ENCODE assay signal across 1 cellular context in the genomic region with DNA sequence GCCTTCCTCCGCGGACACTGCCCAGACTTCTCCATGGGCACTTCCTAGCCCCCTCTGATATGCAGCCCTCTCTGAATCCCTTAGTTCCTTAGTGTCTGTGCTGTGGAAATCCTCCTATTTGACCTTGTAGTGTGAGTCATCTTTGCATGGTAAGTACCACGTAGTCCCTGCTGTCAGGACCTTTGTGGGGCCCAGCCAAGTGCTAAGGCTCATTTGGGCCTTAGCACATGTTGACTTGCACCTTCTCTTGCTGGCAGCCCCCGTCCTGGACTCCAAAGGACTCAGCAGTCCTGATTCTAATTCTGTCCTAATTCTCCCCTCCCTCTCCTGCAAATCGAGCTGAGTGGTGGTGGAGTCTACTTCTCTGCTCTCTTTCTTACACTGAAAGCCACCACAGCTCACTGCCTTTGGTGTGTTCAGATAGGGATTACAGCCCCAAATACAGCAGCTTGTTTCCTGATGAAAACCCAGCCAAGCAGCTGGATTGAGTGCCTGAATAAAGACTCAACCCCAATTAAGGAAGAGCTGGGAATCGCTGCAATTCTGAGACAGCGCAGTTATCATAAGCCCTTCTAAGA.
TF ChIP-seq lines count a peak whose summit lies in the region.

No MANE protein-coding gene starts in this region.

TF ChIP-seq in K562, 482 proteins besides CTCF, POLR2A, EP300 and RAD21 (continued from another document and continues in another):
- TF ChIP-seq, protein P1, sequence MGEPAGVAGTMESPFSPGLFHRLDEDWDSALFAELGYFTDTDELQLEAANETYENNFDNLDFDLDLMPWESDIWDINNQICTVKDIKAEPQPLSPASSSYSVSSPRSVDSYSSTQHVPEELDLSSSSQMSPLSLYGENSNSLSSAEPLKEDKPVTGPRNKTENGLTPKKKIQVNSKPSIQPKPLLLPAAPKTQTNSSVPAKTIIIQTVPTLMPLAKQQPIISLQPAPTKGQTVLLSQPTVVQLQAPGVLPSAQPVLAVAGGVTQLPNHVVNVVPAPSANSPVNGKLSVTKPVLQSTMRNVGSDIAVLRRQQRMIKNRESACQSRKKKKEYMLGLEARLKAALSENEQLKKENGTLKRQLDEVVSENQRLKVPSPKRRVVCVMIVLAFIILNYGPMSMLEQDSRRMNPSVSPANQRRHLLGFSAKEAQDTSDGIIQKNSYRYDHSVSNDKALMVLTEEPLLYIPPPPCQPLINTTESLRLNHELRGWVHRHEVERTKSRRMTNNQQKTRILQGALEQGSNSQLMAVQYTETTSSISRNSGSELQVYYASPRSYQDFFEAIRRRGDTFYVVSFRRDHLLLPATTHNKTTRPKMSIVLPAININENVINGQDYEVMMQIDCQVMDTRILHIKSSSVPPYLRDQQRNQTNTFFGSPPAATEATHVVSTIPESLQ (CRISPR knock-in tag; IDR thresholded peaks at IDR 0.05): no peak
- TF ChIP-seq ZNF212 (CRISPR knock-in tag; IDR thresholded peaks at IDR 0.05) (no peak), HDAC6 (IDR thresholded peaks at IDR 0.05; ENCODE audit: low read depth, low read length) (no peak), ZNF507 (tag; conservative IDR thresholded peaks at IDR 0.05) (no peak), FOSL1 (tag; conservative IDR thresholded peaks at IDR 0.05) (peak; percentile 74), CREB1 (IDR thresholded peaks at IDR 0.05) (no peak), CREB1 (CRISPR knock-in tag; IDR thresholded peaks at IDR 0.05) (0 out of 2 replicates have a peak, but pooled peaks have one; percentile 36), XRCC5 (IDR thresholded peaks at IDR 0.05; ENCODE audit: low read depth, low read length) (no peak), ZNF408 (CRISPR knock-in tag; IDR thresholded peaks at IDR 0.05; ENCODE audit: low read depth) (no peak), ZNF184 (CRISPR knock-in tag; IDR thresholded peaks at IDR 0.05) (no peak), SMARCB1 (IDR thresholded peaks at IDR 0.05; ENCODE audit: insufficient read length, low read depth) (no peak), BRD4 (IDR thresholded peaks at IDR 0.05) (no peak), ZBTB7A (IDR thresholded peaks at IDR 0.05; ENCODE audit: borderline replicate concordance, control insufficient read depth, low read depth, low read length) (no peak), NR3C1 (CRISPR knock-in tag; IDR thresholded peaks at IDR 0.05) (no peak), GATAD2B (IDR thresholded peaks at IDR 0.05; ENCODE audit: borderline replicate concordance) (no peak), SMARCE1 (IDR thresholded peaks at IDR 0.05) (no peak), CTBP1 (IDR thresholded peaks at IDR 0.05; ENCODE audit: borderline replicate concordance) (0 out of 2 replicates have a peak, but pooled peaks have one; percentile 8), ZNF717 (CRISPR knock-in tag; IDR thresholded peaks at IDR 0.05) (no peak), DPF2 (IDR thresholded peaks at IDR 0.05) (peak; percentile 47; the same call in 1 of the 2 replicates), ZNF274 (IDR thresholded peaks at IDR 0.05; ENCODE audit: borderline replicate concordance, low read depth, low read length) (no peak), JUND (IDR thresholded peaks at IDR 0.05; ENCODE audit: borderline replicate concordance, low read depth, low read length) (peak; percentile 79; the same call in 1 of the 2 replicates), JUND (tag; IDR thresholded peaks at IDR 0.05; ENCODE audit: borderline replicate concordance, low read depth, low read length) (peak; percentile 82; the same call in 2 of the 3 replicates), TBP (optimal IDR thresholded peaks at IDR 0.05; ENCODE audit: low read depth, low read length) (peak; percentile 14), ZNF253 (CRISPR knock-in tag; conservative IDR thresholded peaks at IDR 0.05) (no peak), ZSCAN29 (IDR thresholded peaks at IDR 0.05) (no peak), SRSF1 (IDR thresholded peaks at IDR 0.05; ENCODE audit: low read depth, low read length) (no peak)
- TF ChIP-seq, protein P2, sequence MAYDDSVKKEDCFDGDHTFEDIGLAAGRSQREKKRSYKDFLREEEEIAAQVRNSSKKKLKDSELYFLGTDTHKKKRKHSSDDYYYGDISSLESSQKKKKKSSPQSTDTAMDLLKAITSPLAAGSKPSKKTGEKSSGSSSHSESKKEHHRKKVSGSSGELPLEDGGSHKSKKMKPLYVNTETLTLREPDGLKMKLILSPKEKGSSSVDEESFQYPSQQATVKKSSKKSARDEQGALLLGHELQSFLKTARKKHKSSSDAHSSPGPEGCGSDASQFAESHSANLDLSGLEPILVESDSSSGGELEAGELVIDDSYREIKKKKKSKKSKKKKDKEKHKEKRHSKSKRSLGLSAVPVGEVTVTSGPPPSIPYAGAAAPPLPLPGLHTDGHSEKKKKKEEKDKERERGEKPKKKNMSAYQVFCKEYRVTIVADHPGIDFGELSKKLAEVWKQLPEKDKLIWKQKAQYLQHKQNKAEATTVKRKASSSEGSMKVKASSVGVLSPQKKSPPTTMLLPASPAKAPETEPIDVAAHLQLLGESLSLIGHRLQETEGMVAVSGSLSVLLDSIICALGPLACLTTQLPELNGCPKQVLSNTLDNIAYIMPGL (CRISPR knock-in tag; IDR thresholded peaks at IDR 0.05): no peak
- TF ChIP-seq, protein P3, sequence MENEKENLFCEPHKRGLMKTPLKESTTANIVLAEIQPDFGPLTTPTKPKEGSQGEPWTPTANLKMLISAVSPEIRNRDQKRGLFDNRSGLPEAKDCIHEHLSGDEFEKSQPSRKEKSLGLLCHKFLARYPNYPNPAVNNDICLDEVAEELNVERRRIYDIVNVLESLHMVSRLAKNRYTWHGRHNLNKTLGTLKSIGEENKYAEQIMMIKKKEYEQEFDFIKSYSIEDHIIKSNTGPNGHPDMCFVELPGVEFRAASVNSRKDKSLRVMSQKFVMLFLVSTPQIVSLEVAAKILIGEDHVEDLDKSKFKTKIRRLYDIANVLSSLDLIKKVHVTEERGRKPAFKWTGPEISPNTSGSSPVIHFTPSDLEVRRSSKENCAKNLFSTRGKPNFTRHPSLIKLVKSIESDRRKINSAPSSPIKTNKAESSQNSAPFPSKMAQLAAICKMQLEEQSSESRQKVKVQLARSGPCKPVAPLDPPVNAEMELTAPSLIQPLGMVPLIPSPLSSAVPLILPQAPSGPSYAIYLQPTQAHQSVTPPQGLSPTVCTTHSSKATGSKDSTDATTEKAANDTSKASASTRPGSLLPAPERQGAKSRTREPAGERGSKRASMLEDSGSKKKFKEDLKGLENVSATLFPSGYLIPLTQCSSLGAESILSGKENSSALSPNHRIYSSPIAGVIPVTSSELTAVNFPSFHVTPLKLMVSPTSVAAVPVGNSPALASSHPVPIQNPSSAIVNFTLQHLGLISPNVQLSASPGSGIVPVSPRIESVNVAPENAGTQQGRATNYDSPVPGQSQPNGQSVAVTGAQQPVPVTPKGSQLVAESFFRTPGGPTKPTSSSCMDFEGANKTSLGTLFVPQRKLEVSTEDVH (IDR thresholded peaks at IDR 0.05; ENCODE audit: low read depth, partially characterized antibody): no peak
- TF ChIP-seq, protein P4, sequence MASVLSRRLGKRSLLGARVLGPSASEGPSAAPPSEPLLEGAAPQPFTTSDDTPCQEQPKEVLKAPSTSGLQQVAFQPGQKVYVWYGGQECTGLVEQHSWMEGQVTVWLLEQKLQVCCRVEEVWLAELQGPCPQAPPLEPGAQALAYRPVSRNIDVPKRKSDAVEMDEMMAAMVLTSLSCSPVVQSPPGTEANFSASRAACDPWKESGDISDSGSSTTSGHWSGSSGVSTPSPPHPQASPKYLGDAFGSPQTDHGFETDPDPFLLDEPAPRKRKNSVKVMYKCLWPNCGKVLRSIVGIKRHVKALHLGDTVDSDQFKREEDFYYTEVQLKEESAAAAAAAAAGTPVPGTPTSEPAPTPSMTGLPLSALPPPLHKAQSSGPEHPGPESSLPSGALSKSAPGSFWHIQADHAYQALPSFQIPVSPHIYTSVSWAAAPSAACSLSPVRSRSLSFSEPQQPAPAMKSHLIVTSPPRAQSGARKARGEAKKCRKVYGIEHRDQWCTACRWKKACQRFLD (CRISPR knock-in tag; IDR thresholded peaks at IDR 0.05): no peak
- TF ChIP-seq, protein P5, sequence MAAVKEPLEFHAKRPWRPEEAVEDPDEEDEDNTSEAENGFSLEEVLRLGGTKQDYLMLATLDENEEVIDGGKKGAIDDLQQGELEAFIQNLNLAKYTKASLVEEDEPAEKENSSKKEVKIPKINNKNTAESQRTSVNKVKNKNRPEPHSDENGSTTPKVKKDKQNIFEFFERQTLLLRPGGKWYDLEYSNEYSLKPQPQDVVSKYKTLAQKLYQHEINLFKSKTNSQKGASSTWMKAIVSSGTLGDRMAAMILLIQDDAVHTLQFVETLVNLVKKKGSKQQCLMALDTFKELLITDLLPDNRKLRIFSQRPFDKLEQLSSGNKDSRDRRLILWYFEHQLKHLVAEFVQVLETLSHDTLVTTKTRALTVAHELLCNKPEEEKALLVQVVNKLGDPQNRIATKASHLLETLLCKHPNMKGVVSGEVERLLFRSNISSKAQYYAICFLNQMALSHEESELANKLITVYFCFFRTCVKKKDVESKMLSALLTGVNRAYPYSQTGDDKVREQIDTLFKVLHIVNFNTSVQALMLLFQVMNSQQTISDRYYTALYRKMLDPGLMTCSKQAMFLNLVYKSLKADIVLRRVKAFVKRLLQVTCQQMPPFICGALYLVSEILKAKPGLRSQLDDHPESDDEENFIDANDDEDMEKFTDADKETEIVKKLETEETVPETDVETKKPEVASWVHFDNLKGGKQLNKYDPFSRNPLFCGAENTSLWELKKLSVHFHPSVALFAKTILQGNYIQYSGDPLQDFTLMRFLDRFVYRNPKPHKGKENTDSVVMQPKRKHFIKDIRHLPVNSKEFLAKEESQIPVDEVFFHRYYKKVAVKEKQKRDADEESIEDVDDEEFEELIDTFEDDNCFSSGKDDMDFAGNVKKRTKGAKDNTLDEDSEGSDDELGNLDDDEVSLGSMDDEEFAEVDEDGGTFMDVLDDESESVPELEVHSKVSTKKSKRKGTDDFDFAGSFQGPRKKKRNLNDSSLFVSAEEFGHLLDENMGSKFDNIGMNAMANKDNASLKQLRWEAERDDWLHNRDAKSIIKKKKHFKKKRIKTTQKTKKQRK (IDR thresholded peaks at IDR 0.05; ENCODE audit: borderline replicate concordance, low read depth, low read length): no peak
- TF ChIP-seq, protein P6, sequence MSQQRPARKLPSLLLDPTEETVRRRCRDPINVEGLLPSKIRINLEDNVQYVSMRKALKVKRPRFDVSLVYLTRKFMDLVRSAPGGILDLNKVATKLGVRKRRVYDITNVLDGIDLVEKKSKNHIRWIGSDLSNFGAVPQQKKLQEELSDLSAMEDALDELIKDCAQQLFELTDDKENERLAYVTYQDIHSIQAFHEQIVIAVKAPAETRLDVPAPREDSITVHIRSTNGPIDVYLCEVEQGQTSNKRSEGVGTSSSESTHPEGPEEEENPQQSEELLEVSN (IDR thresholded peaks at IDR 0.05; ENCODE audit: borderline replicate concordance in 1 of 2, extremely low read depth in 1 of 2, insufficient read depth in 1 of 2, insufficient read length in 1 of 2, low read depth in 1 of 2, low read length in 1 of 2, poor library complexity in 1 of 2, severe bottlenecking in 1 of 2): no peak
- TF ChIP-seq, protein P7, sequence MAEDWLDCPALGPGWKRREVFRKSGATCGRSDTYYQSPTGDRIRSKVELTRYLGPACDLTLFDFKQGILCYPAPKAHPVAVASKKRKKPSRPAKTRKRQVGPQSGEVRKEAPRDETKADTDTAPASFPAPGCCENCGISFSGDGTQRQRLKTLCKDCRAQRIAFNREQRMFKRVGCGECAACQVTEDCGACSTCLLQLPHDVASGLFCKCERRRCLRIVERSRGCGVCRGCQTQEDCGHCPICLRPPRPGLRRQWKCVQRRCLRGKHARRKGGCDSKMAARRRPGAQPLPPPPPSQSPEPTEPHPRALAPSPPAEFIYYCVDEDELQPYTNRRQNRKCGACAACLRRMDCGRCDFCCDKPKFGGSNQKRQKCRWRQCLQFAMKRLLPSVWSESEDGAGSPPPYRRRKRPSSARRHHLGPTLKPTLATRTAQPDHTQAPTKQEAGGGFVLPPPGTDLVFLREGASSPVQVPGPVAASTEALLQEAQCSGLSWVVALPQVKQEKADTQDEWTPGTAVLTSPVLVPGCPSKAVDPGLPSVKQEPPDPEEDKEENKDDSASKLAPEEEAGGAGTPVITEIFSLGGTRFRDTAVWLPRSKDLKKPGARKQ (CRISPR knock-in tag; IDR thresholded peaks at IDR 0.05): no peak
- TF ChIP-seq, protein P8, sequence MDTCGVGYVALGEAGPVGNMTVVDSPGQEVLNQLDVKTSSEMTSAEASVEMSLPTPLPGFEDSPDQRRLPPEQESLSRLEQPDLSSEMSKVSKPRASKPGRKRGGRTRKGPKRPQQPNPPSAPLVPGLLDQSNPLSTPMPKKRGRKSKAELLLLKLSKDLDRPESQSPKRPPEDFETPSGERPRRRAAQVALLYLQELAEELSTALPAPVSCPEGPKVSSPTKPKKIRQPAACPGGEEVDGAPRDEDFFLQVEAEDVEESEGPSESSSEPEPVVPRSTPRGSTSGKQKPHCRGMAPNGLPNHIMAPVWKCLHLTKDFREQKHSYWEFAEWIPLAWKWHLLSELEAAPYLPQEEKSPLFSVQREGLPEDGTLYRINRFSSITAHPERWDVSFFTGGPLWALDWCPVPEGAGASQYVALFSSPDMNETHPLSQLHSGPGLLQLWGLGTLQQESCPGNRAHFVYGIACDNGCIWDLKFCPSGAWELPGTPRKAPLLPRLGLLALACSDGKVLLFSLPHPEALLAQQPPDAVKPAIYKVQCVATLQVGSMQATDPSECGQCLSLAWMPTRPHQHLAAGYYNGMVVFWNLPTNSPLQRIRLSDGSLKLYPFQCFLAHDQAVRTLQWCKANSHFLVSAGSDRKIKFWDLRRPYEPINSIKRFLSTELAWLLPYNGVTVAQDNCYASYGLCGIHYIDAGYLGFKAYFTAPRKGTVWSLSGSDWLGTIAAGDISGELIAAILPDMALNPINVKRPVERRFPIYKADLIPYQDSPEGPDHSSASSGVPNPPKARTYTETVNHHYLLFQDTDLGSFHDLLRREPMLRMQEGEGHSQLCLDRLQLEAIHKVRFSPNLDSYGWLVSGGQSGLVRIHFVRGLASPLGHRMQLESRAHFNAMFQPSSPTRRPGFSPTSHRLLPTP (IDR thresholded peaks at IDR 0.05; ENCODE audit: borderline replicate concordance, extremely low read depth, insufficient read length): no peak
- TF ChIP-seq, protein P9, sequence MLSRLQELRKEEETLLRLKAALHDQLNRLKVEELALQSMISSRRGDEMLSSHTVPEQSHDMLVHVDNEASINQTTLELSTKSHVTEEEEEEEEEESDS (CRISPR knock-in tag; IDR thresholded peaks at IDR 0.05): no peak
- TF ChIP-seq, protein P10, sequence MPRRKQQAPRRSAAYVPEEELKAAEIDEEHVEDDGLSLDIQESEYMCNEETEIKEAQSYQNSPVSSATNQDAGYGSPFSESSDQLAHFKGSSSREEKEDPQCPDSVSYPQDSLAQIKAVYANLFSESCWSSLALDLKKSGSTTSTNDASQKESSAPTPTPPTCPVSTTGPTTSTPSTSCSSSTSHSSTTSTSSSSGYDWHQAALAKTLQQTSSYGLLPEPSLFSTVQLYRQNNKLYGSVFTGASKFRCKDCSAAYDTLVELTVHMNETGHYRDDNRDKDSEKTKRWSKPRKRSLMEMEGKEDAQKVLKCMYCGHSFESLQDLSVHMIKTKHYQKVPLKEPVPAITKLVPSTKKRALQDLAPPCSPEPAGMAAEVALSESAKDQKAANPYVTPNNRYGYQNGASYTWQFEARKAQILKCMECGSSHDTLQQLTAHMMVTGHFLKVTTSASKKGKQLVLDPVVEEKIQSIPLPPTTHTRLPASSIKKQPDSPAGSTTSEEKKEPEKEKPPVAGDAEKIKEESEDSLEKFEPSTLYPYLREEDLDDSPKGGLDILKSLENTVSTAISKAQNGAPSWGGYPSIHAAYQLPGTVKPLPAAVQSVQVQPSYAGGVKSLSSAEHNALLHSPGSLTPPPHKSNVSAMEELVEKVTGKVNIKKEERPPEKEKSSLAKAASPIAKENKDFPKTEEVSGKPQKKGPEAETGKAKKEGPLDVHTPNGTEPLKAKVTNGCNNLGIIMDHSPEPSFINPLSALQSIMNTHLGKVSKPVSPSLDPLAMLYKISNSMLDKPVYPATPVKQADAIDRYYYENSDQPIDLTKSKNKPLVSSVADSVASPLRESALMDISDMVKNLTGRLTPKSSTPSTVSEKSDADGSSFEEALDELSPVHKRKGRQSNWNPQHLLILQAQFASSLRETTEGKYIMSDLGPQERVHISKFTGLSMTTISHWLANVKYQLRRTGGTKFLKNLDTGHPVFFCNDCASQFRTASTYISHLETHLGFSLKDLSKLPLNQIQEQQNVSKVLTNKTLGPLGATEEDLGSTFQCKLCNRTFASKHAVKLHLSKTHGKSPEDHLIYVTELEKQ (CRISPR knock-in tag; IDR thresholded peaks at IDR 0.05): no peak
